8 cellular contexts compared by ENCODE assay signal in genomic region chr2:176656776-176657140, GRCh38.
"Had no signal": no experiment of that assay in that cellular context is flagged by ENCODE, and none has a peak within 500 bp of the region (broad histone marks: within the 10 kb centered on the region; RNA-seq: fewer than 3 reads in every experiment).

No MANE protein-coding gene starts in this region.

- H3K4me3 ChIP-seq: GM23248, HAP-1, K562 had no signal

- ATAC-seq: HCT116, K562 had no signal

- H3K4me1 ChIP-seq: HAP-1 had no signal

- H3K27ac ChIP-seq: GM23248 had no signal

- H3K9me3 ChIP-seq: HAP-1 had no signal

- H3K9ac ChIP-seq: GM23248 had no signal

- DNase-seq: GOT3, H7, IMR-90, KG1 had no signal

- H3K36me3 ChIP-seq: HAP-1 had no signal
